ENCODE assay signal across 14 cellular contexts in genomic region chr11:67545280-67545679, GRCh38. TPM values are rescaled to one million over a fixed set of nuclear protein-coding genes. Genes with fewer than 3 reads are reported as not detected.
DNase-seq lines count a peak whose midpoint lies in the region; ATAC-seq, FAIRE-seq and TF ChIP-seq lines count a peak whose summit lies in the region.
"Had no signal": no experiment of that assay in that cellular context is flagged by ENCODE, and none has a peak within 500 bp of the region (broad histone marks: within the 10 kb centered on the region; RNA-seq: fewer than 3 reads in every experiment).

No MANE protein-coding gene starts in this region.

- no peak overlapping the region for H3K4me3 ChIP-seq in A549
- no peak overlapping the region for H3K4me3 ChIP-seq in body of pancreas
- no peak overlapping the region for H3K4me3 ChIP-seq in right lobe of liver
- H3K4me3 ChIP-seq in esophagus muscularis mucosa = no peak overlapping the region

- H3K4me2 ChIP-seq in A549 = no peak overlapping the region

- POLR2A ChIA-PET in A549 (lab: Yijun Ruan, JAX) = no interaction called here

- H3K4me1 ChIP-seq in A549 (peaks cover 12% of the 10 kb centered on the region), body of pancreas (peaks cover 31% of the 10 kb centered on the region), right lobe of liver (peaks cover 0 to 26% (median 3%) of the 10 kb centered on the region in 4 donors), esophagus muscularis mucosa (peaks cover 0 to 9% (median 0%) of the 10 kb centered on the region in 4 donors)

- no peak for TF ChIP-seq POLR2A in A549 (IDR thresholded peaks at IDR 0.05; ENCODE audit: low read length)
- TF ChIP-seq POLR2A in body of pancreas (IDR thresholded peaks at IDR 0.05) = no peak
- no peak for TF ChIP-seq POLR2A in right lobe of liver (IDR thresholded peaks at IDR 0.05)
- no peak for TF ChIP-seq POLR2A in esophagus muscularis mucosa (IDR thresholded peaks at IDR 0.05; ENCODE audit: low read depth)

- DNase-seq in A549 (ENCODE audit: low read depth in 1 of 2, low spot score in 1 of 2) = no peak
- peak; percentile 17 for DNase-seq in ELF-1 (ENCODE audit: low read depth, low spot score)
- DNase-seq in body of pancreas = peak; percentile 17 to 31 (median 24)
- DNase-seq in right lobe of liver = peak; percentile 75 to 84 (median 80)
- DNase-seq in NCI-H1694 treated with DMSO at 0.1 percent for 48 hours (lab: John Stamatoyannopoulos, UW) = no peak
- DNase-seq in esophagus muscularis mucosa (ENCODE audit: extremely low spot score) = no peak
- DNase-seq: CD4-positive, alpha-beta memory T cell; foreskin fibroblast had no signal

- H3K36me3 ChIP-seq in body of pancreas (replicated peaks in 1 of 2; ENCODE audit: insufficient read depth in 1 of 2, low read depth in 2 of 2) (no peaks in the 10 kb centered on the region), right lobe of liver (no peaks in the 10 kb centered on the region), esophagus muscularis mucosa (no peaks in the 10 kb centered on the region)

- no peaks in the 10 kb centered on the region for H3K27me3 ChIP-seq in body of pancreas
- H3K27me3 ChIP-seq in right lobe of liver = no peaks in the 10 kb centered on the region
- no peaks in the 10 kb centered on the region for H3K27me3 ChIP-seq in esophagus muscularis mucosa

- no peak for TF ChIP-seq CTCF in A549 (IDR thresholded peaks at IDR 0.05)
- no peak for TF ChIP-seq CTCF in body of pancreas (IDR thresholded peaks at IDR 0.05)
- TF ChIP-seq CTCF in right lobe of liver (IDR thresholded peaks at IDR 0.05) = peak; percentile 19 to 47 (median 37)
- TF ChIP-seq CTCF in esophagus muscularis mucosa (IDR thresholded peaks at IDR 0.05) = no peak

- H3K27ac ChIP-seq in A549 (no peak overlapping the region), body of pancreas (peak overlapping the region in 2 of 4 donors; percentile 43 to 46), right lobe of liver (peak overlapping the region; percentile 6 to 72 (median 54)), esophagus muscularis mucosa (replicated peaks in 1 of 4) (no peak overlapping the region)

- ATAC-seq in A549 = peak; percentile 51 to 52; a peak in 4 of 6 replicates
- ATAC-seq in body of pancreas = peak; percentile 39
- peak; percentile 64 to 75 (median 70) for ATAC-seq in right lobe of liver
- ATAC-seq in HG02678 (IDR thresholded peaks at IDR 0.05; ENCODE audit: unreplicated experiment) = no peak
- no peak for ATAC-seq in HG02870 (IDR thresholded peaks at IDR 0.05; ENCODE audit: unreplicated experiment)

- no peak for FAIRE-seq in A549 (lab: Jason Lieb, UNC)

- CTCF ChIA-PET in A549 (lab: Yijun Ruan, JAX) = interaction anchor here (1.2 to 1.9 kb wide), 3 partner anchors 10 to 15 kb away, joined by 3 to 6 read pairs (median 5); no protein-coding TSS in a partner anchor

- H3K9me3 ChIP-seq in A549 (no peaks in the 10 kb centered on the region), body of pancreas (no peaks in the 10 kb centered on the region), right lobe of liver (no peaks in the 10 kb centered on the region), esophagus muscularis mucosa (no peaks in the 10 kb centered on the region)

- WGBS in A549 (ENCODE audit: missing lambda C conversion rate) = 86% methylated on average over 8 of the region's 8 CpGs
- WGBS in body of pancreas, 2 donors = 40 to 41% methylated on average over 6 to 8 of the region's 8 CpGs
- 13% methylated on average over 3 of the region's 8 CpGs for WGBS in right lobe of liver (ENCODE audit: insufficient coverage, low coverage, low lambda C conversion rate, missing lambda C conversion rate)
- 63% methylated on average over 8 of the region's 8 CpGs for WGBS in esophagus muscularis mucosa

- TF ChIP-seq EP300 in A549 (IDR thresholded peaks at IDR 0.05) (no peak), esophagus muscularis mucosa (IDR thresholded peaks at IDR 0.05) (no peak)

- intact Hi-C loops in body of pancreas (cut with DNase I) (no loop called here), right lobe of liver (cut with DNase I) (no loop called here), esophagus muscularis mucosa (cut with DNase I) (no loop called here)

- no peak for TF ChIP-seq RAD21 in A549 (conservative IDR thresholded peaks at IDR 0.05 in 1 of 2, IDR thresholded peaks at IDR 0.05 in 1 of 2)

TF ChIP-seq in A549, 52 proteins besides CTCF, POLR2A, EP300 and RAD21:
- TF ChIP-seq EHF (CRISPR knock-in tag; IDR thresholded peaks at IDR 0.05) (no peak), NR3C1 (IDR thresholded peaks at IDR 0.05) (no peak), SMC3 (IDR thresholded peaks at IDR 0.05) (no peak), JUNB (IDR thresholded peaks at IDR 0.05) (no peak), CBX2 (IDR thresholded peaks at IDR 0.05; ENCODE audit: borderline replicate concordance, low read depth) (no peak), ESRRA (IDR thresholded peaks at IDR 0.05; ENCODE audit: borderline replicate concordance, low read length) (no peak)
- TF ChIP-seq, protein P1, sequence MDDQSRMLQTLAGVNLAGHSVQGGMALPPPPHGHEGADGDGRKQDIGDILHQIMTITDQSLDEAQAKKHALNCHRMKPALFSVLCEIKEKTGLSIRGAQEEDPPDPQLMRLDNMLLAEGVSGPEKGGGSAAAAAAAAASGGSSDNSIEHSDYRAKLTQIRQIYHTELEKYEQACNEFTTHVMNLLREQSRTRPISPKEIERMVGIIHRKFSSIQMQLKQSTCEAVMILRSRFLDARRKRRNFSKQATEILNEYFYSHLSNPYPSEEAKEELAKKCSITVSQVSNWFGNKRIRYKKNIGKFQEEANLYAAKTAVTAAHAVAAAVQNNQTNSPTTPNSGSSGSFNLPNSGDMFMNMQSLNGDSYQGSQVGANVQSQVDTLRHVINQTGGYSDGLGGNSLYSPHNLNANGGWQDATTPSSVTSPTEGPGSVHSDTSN (IDR thresholded peaks at IDR 0.05) = no peak

RNA-seq across cellular contexts. Expression of gene CABP2, which starts 22.0 kb away (rescaled TPM):
- polyA plus RNA-seq in A549 (2011; rRNA removed) (not detected in 2 replicates), A549 (2017; fragmentation: RNase III; extraction: RNeasy Plus Mini Kit Qiagen cat#74134 plus additional on column Dnase treatment) (not detected in 3 replicates)
- not detected in 2 replicates for polyA plus RNA-seq in A549 (2012; cell fraction: cytosol; rRNA removed)
- polyA plus RNA-seq in A549 (2012; cell fraction: nucleus; rRNA removed) = not detected in 2 replicates
- not detected in 2 replicates for polyA minus RNA-seq in A549 (2011; rRNA and poly(A)+ RNA removed)
- total RNA-seq in body of pancreas (not detected), right lobe of liver (not detected), esophagus muscularis mucosa (not detected)
- total RNA-seq: activated T-helper 2 cell treated with anti-CD3 and anti-CD28 coated beads, Interferon-gamma antibody, Interleukin-2, Interleukin-4, amounts not matched to agents 10 μg/mL and 5 μg/mL and 100 μg/mL, durations not matched to agents 14 hours and 24 hours and 36 hours; CD4-positive, alpha-beta memory T cell; chondrocyte; lower leg skin; temporal lobe had no signal
- polyA plus RNA-seq: CD4-positive, alpha-beta memory T cell had no signal

RNA-seq across cellular contexts. Expression of gene CDK2AP2, which starts 37.3 kb away (rescaled TPM):
- polyA plus RNA-seq in A549 (2011; rRNA removed) (36.6 and 38.7 TPM in 2 replicates), A549 (2017; fragmentation: RNase III; extraction: RNeasy Plus Mini Kit Qiagen cat#74134 plus additional on column Dnase treatment) (47.8 to 53.1 TPM (median 51.3 TPM) in 3 replicates)
- polyA plus RNA-seq in A549 (2012; cell fraction: cytosol; rRNA removed) = 109 and 128 TPM in 2 replicates
- 112 and 113 TPM in 2 replicates for polyA plus RNA-seq in A549 (2012; cell fraction: nucleus; rRNA removed)
- polyA minus RNA-seq in A549 (2011; rRNA and poly(A)+ RNA removed) = 50.8 and 61.9 TPM in 2 replicates
- total RNA-seq in body of pancreas (10 to 100 TPM; 56.7 to 59.4 TPM), right lobe of liver (10 to 100 TPM; 45.2 to 74.9 (median 55.7) TPM), esophagus muscularis mucosa (100 to 1,000 TPM in 1 of 4 donors, 10 to 100 TPM in 3; 61.0 to 111 (median 67.8) TPM)

RNA-seq across cellular contexts. Expression of gene GSTP1, which starts 38.3 kb away (rescaled TPM):
- 1,034 and 1,447 TPM in 2 replicates for polyA plus RNA-seq in A549 (2011; rRNA removed)
- 2,495 and 2,700 TPM in 2 replicates for polyA plus RNA-seq in A549 (2012; cell fraction: cytosol; rRNA removed)
- polyA plus RNA-seq in A549 (2012; cell fraction: nucleus; rRNA removed) = 1,960 and 2,470 TPM in 2 replicates
- polyA plus RNA-seq in A549 (2017; fragmentation: RNase III; extraction: RNeasy Plus Mini Kit Qiagen cat#74134 plus additional on column Dnase treatment) = 971 to 1,024 TPM (median 991 TPM) in 3 replicates
- polyA minus RNA-seq in A549 (2011; rRNA and poly(A)+ RNA removed) = 1,056 and 1,218 TPM in 2 replicates
- total RNA-seq in body of pancreas = 100 to 1,000 TPM; 359 to 454 TPM
- total RNA-seq in right lobe of liver = 10 to 100 TPM; 16.6 to 51.4 (median 32.3) TPM
- total RNA-seq in esophagus muscularis mucosa = 100 to 1,000 TPM; 469 to 810 (median 596) TPM

RNA-seq across cellular contexts. Expression of gene PITPNM1, which starts 40.1 kb away (rescaled TPM):
- polyA plus RNA-seq in A549 (2011; rRNA removed) (13.0 and 14.2 TPM in 2 replicates), A549 (2017; fragmentation: RNase III; extraction: RNeasy Plus Mini Kit Qiagen cat#74134 plus additional on column Dnase treatment) (32.6 to 42.0 TPM (median 36.4 TPM) in 3 replicates)
- 33.7 and 52.0 TPM in 2 replicates for polyA plus RNA-seq in A549 (2012; cell fraction: cytosol; rRNA removed)
- 128 and 212 TPM in 2 replicates for polyA plus RNA-seq in A549 (2012; cell fraction: nucleus; rRNA removed)
- polyA minus RNA-seq in A549 (2011; rRNA and poly(A)+ RNA removed) = 19.4 and 20.1 TPM in 2 replicates
- total RNA-seq in body of pancreas (10 to 100 TPM in 1 of 2 donors, 1 to 10 TPM in 1; 8.6 to 24.4 TPM), right lobe of liver (10 to 100 TPM in 4 of 6 experiments, 1 to 10 TPM in 2; 8.6 to 21.3 (median 15.0) TPM), esophagus muscularis mucosa (10 to 100 TPM; 11.6 to 23.6 (median 15.3) TPM)

Comparison
In these comparisons a context has a peak if more than half of its experiments do, and no peak if none do; other contexts are left out.
1. ATAC-seq: peak in A549 (2 of 2), body of pancreas (single experiment) and right lobe of liver (4 of 4); none in HG02678 (single experiment) and HG02870 (single experiment).
2. DNase-seq: peak in ELF-1 (single experiment), body of pancreas (4 of 4) and right lobe of liver (3 of 3); none in A549 (0 of 2), NCI-H1694 treated with DMSO at 0.1 percent for 48 hours (single experiment) and esophagus muscularis mucosa (single experiment).
3. H3K27ac ChIP-seq: peak in right lobe of liver (3 of 3); none in A549 (0 of 2) and esophagus muscularis mucosa (0 of 4).
4. CTCF ChIP-seq: peak in right lobe of liver (4 of 4); none in A549 (single experiment), body of pancreas (0 of 7) and esophagus muscularis mucosa (0 of 3).
5. RNA of gene GSTP1, which starts 38.3 kb away (total RNA-seq): 469 to 810 TPM in esophagus muscularis mucosa and 359 to 454 TPM in body of pancreas; 16.6 to 51.4 TPM in right lobe of liver; every median in the first group is over 4 times any median in the second.